ENCODE assay signal across 1 cellular context in the genomic region with DNA sequence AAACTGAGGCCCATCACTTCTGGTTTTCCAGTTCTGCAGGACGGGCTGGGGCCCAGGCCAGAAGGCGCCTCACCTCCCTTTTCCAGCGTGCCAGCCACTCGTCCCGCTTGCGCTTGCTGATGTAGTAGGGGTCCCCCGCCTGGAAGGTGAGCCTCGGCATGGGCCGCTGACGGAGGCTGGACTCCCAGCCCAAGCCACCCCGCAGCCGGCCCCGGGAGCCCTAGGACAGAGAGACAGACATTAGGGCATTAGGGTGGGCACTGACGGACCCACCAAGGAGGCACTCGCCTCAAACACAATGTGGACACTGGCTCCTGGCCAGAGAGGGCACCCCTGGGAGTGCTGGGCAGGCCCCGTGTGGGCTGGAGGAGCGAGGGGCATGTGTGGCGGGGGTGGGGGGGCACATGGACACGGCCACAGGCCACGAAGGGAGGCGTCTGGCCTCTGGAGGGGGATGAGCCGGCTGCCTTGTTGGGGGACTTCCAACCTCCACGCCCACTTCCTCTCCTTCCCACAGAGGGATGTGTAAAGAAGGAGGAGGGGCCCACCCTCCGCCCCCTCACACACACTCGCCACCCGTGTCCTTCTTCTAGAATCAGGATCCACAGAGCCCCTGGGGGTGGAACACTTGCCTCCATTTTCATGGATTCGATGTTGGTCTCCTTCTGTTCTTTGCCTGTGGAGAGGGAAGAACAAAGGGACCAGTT.
TF ChIP-seq lines count a peak whose summit lies in the region.

No MANE protein-coding gene starts in this region.

TF ChIP-seq in GM12878, 131 proteins besides CTCF, POLR2A, EP300 and RAD21 (continued from another document and continues in another):
- TF ChIP-seq, protein P1, sequence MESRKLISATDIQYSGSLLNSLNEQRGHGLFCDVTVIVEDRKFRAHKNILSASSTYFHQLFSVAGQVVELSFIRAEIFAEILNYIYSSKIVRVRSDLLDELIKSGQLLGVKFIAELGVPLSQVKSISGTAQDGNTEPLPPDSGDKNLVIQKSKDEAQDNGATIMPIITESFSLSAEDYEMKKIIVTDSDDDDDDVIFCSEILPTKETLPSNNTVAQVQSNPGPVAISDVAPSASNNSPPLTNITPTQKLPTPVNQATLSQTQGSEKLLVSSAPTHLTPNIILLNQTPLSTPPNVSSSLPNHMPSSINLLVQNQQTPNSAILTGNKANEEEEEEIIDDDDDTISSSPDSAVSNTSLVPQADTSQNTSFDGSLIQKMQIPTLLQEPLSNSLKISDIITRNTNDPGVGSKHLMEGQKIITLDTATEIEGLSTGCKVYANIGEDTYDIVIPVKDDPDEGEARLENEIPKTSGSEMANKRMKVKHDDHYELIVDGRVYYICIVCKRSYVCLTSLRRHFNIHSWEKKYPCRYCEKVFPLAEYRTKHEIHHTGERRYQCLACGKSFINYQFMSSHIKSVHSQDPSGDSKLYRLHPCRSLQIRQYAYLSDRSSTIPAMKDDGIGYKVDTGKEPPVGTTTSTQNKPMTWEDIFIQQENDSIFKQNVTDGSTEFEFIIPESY (IDR thresholded peaks at IDR 0.05), result no peak
- no peak for TF ChIP-seq TARDBP (IDR thresholded peaks at IDR 0.05; ENCODE audit: borderline replicate concordance)
- TF ChIP-seq, protein P2, sequence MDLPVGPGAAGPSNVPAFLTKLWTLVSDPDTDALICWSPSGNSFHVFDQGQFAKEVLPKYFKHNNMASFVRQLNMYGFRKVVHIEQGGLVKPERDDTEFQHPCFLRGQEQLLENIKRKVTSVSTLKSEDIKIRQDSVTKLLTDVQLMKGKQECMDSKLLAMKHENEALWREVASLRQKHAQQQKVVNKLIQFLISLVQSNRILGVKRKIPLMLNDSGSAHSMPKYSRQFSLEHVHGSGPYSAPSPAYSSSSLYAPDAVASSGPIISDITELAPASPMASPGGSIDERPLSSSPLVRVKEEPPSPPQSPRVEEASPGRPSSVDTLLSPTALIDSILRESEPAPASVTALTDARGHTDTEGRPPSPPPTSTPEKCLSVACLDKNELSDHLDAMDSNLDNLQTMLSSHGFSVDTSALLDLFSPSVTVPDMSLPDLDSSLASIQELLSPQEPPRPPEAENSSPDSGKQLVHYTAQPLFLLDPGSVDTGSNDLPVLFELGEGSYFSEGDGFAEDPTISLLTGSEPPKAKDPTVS (IDR thresholded peaks at IDR 0.05; ENCODE audit: low read depth, low read length), result no peak
- TF ChIP-seq SIN3A (IDR thresholded peaks at IDR 0.05; ENCODE audit: low read depth, low read length), result no peak
- TF ChIP-seq RFX5 (IDR thresholded peaks at IDR 0.05; ENCODE audit: low read depth, low read length), result no peak
- no peak for TF ChIP-seq SIX5 (IDR thresholded peaks at IDR 0.05; ENCODE audit: low read depth, low read length, severe bottlenecking)
- no peak for TF ChIP-seq ZSCAN29 (IDR thresholded peaks at IDR 0.05)
- TF ChIP-seq KAT2A (conservative IDR thresholded peaks at IDR 0.05; ENCODE audit: control insufficient read depth, low read depth, low read length), result no peak
- peak in 1 of 2 experiments; percentile 93; a peak in 2 of 3 replicates for TF ChIP-seq EGR1 (IDR thresholded peaks at IDR 0.05; ENCODE audit: borderline replicate concordance in 1 of 2, low read depth in 2 of 2, low read length in 2 of 2)
- peak; percentile 34; the same call in 1 of the 2 replicates for TF ChIP-seq PAX5 (IDR thresholded peaks at IDR 0.05; ENCODE audit: borderline replicate concordance, low read depth, low read length)
- TF ChIP-seq, protein P3, sequence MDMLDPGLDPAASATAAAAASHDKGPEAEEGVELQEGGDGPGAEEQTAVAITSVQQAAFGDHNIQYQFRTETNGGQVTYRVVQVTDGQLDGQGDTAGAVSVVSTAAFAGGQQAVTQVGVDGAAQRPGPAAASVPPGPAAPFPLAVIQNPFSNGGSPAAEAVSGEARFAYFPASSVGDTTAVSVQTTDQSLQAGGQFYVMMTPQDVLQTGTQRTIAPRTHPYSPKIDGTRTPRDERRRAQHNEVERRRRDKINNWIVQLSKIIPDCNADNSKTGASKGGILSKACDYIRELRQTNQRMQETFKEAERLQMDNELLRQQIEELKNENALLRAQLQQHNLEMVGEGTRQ (IDR thresholded peaks at IDR 0.05; ENCODE audit: borderline replicate concordance, low read depth, low read length), result no peak
- TF ChIP-seq SMC3 (IDR thresholded peaks at IDR 0.05; ENCODE audit: borderline replicate concordance, low read length), result no peak
- no peak for TF ChIP-seq ZBED1 (IDR thresholded peaks at IDR 0.05; ENCODE audit: borderline replicate concordance)
- peak; percentile 58; the same call in 1 of the 2 replicates for TF ChIP-seq EED (IDR thresholded peaks at IDR 0.05; ENCODE audit: low read depth)
- TF ChIP-seq EZH2 (IDR thresholded peaks at IDR 0.05; ENCODE audit: borderline replicate concordance, control insufficient read depth, low read depth, low read length), result no peak
- no peak for TF ChIP-seq SMAD1 (IDR thresholded peaks at IDR 0.05; ENCODE audit: low read depth, partially characterized antibody)
- TF ChIP-seq, protein P4, sequence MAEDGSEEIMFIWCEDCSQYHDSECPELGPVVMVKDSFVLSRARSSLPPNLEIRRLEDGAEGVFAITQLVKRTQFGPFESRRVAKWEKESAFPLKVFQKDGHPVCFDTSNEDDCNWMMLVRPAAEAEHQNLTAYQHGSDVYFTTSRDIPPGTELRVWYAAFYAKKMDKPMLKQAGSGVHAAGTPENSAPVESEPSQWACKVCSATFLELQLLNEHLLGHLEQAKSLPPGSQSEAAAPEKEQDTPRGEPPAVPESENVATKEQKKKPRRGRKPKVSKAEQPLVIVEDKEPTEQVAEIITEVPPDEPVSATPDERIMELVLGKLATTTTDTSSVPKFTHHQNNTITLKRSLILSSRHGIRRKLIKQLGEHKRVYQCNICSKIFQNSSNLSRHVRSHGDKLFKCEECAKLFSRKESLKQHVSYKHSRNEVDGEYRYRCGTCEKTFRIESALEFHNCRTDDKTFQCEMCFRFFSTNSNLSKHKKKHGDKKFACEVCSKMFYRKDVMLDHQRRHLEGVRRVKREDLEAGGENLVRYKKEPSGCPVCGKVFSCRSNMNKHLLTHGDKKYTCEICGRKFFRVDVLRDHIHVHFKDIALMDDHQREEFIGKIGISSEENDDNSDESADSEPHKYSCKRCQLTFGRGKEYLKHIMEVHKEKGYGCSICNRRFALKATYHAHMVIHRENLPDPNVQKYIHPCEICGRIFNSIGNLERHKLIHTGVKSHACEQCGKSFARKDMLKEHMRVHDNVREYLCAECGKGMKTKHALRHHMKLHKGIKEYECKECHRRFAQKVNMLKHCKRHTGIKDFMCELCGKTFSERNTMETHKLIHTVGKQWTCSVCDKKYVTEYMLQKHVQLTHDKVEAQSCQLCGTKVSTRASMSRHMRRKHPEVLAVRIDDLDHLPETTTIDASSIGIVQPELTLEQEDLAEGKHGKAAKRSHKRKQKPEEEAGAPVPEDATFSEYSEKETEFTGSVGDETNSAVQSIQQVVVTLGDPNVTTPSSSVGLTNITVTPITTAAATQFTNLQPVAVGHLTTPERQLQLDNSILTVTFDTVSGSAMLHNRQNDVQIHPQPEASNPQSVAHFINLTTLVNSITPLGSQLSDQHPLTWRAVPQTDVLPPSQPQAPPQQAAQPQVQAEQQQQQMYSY (CRISPR knock-in tag; IDR thresholded peaks at IDR 0.05), result no peak
- TF ChIP-seq SREBF2 (IDR thresholded peaks at IDR 0.05; ENCODE audit: low read length), result no peak
- TF ChIP-seq ZNF274 (IDR thresholded peaks at IDR 0.05; ENCODE audit: insufficient read depth, insufficient read length), result no peak
- no peak for TF ChIP-seq NBN (IDR thresholded peaks at IDR 0.05)
- TF ChIP-seq GABPA (IDR thresholded peaks at IDR 0.05; ENCODE audit: low read depth), result no peak
- no peak for TF ChIP-seq ETV6 (conservative IDR thresholded peaks at IDR 0.05 in 1 of 2, IDR thresholded peaks at IDR 0.05 in 1 of 2; ENCODE audit: borderline replicate concordance in 1 of 2, low read depth in 1 of 2)
- TF ChIP-seq, protein P5, sequence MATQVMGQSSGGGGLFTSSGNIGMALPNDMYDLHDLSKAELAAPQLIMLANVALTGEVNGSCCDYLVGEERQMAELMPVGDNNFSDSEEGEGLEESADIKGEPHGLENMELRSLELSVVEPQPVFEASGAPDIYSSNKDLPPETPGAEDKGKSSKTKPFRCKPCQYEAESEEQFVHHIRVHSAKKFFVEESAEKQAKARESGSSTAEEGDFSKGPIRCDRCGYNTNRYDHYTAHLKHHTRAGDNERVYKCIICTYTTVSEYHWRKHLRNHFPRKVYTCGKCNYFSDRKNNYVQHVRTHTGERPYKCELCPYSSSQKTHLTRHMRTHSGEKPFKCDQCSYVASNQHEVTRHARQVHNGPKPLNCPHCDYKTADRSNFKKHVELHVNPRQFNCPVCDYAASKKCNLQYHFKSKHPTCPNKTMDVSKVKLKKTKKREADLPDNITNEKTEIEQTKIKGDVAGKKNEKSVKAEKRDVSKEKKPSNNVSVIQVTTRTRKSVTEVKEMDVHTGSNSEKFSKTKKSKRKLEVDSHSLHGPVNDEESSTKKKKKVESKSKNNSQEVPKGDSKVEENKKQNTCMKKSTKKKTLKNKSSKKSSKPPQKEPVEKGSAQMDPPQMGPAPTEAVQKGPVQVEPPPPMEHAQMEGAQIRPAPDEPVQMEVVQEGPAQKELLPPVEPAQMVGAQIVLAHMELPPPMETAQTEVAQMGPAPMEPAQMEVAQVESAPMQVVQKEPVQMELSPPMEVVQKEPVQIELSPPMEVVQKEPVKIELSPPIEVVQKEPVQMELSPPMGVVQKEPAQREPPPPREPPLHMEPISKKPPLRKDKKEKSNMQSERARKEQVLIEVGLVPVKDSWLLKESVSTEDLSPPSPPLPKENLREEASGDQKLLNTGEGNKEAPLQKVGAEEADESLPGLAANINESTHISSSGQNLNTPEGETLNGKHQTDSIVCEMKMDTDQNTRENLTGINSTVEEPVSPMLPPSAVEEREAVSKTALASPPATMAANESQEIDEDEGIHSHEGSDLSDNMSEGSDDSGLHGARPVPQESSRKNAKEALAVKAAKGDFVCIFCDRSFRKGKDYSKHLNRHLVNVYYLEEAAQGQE (IDR thresholded peaks at IDR 0.05; ENCODE audit: low read depth, low read length), result no peak
- no peak for TF ChIP-seq MEF2A (IDR thresholded peaks at IDR 0.05; ENCODE audit: insufficient read depth, low read depth, low read length)
- TF ChIP-seq, protein P6, sequence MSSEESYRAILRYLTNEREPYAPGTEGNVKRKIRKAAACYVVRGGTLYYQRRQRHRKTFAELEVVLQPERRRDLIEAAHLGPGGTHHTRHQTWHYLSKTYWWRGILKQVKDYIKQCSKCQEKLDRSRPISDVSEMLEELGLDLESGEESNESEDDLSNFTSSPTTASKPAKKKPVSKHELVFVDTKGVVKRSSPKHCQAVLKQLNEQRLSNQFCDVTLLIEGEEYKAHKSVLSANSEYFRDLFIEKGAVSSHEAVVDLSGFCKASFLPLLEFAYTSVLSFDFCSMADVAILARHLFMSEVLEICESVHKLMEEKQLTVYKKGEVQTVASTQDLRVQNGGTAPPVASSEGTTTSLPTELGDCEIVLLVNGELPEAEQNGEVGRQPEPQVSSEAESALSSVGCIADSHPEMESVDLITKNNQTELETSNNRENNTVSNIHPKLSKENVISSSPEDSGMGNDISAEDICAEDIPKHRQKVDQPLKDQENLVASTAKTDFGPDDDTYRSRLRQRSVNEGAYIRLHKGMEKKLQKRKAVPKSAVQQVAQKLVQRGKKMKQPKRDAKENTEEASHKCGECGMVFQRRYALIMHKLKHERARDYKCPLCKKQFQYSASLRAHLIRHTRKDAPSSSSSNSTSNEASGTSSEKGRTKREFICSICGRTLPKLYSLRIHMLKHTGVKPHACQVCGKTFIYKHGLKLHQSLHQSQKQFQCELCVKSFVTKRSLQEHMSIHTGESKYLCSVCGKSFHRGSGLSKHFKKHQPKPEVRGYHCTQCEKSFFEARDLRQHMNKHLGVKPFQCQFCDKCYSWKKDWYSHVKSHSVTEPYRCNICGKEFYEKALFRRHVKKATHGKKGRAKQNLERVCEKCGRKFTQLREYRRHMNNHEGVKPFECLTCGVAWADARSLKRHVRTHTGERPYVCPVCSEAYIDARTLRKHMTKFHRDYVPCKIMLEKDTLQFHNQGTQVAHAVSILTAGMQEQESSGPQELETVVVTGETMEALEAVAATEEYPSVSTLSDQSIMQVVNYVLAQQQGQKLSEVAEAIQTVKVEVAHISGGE (CRISPR knock-in tag; IDR thresholded peaks at IDR 0.05), result no peak
- TF ChIP-seq, protein P7, sequence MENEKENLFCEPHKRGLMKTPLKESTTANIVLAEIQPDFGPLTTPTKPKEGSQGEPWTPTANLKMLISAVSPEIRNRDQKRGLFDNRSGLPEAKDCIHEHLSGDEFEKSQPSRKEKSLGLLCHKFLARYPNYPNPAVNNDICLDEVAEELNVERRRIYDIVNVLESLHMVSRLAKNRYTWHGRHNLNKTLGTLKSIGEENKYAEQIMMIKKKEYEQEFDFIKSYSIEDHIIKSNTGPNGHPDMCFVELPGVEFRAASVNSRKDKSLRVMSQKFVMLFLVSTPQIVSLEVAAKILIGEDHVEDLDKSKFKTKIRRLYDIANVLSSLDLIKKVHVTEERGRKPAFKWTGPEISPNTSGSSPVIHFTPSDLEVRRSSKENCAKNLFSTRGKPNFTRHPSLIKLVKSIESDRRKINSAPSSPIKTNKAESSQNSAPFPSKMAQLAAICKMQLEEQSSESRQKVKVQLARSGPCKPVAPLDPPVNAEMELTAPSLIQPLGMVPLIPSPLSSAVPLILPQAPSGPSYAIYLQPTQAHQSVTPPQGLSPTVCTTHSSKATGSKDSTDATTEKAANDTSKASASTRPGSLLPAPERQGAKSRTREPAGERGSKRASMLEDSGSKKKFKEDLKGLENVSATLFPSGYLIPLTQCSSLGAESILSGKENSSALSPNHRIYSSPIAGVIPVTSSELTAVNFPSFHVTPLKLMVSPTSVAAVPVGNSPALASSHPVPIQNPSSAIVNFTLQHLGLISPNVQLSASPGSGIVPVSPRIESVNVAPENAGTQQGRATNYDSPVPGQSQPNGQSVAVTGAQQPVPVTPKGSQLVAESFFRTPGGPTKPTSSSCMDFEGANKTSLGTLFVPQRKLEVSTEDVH (IDR thresholded peaks at IDR 0.05; ENCODE audit: low read depth, partially characterized antibody), result no peak
- TF ChIP-seq TCF3 (IDR thresholded peaks at IDR 0.05; ENCODE audit: borderline replicate concordance, insufficient read depth, low read depth, low read length), result no peak
- peak; percentile 17 for TF ChIP-seq RELA (IDR thresholded peaks at IDR 0.05; ENCODE audit: borderline replicate concordance, partially characterized antibody)
